Comparison of ENCODE assay signal across 8 cellular contexts in the genomic region with DNA sequence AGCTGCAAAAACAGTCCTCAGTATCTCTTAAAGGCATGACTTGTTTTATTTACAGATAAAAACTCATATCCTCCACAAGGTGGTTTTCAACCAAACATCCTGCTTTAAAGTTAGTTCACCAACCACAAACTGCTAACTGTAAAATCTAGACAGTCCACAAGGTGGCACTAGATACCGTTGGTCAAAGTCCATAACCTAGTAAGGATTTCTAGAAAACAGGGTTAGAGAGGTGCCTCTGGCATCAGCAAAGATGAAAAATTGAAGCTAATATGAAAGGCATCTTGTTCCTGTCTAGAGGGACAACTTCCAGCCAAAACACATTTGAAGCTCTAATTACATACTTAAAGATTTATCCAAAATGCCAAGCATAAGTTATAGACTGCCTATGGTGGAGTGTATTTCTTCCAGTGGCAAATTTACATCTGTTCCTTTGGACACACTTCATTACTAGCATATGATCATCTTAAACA. TPM values are rescaled to one million over a fixed set of nuclear protein-coding genes. Genes with fewer than 3 reads are reported as not detected.
DNase-seq lines count a peak whose midpoint lies in the region; ATAC-seq and TF ChIP-seq lines count a peak whose summit lies in the region.

No MANE protein-coding gene starts in this region.

- DNase-seq in NCI-H524 (lab: John Stamatoyannopoulos, UW) (peak; percentile 47 to 78), NCI-H524 treated with DMSO at 0.1 percent for 48 hours (lab: John Stamatoyannopoulos, UW) (no peak), GM23338 (ENCODE audit: low spot score) (peak; percentile 88), KG1 (lab: John Stamatoyannopoulos, UW) (peak; percentile 77), OCI-LY7 (ENCODE audit: low spot score) (peak; percentile 86), globus pallidus (ENCODE audit: low spot score) (peak; percentile 55), psoas muscle (no peak)
- peak; percentile 62 for DNase-seq in activated T-helper 2 cell treated with anti-CD3 and anti-CD28 coated beads, Interferon-gamma antibody, Interleukin-2, Interleukin-4, amounts not matched to agents 10 μg/mL and 5 μg/mL and 100 μg/mL, durations not matched to agents 14 hours and 24 hours and 36 hours (ENCODE audit: low spot score)

- 0 to 3% (median 2%) methylated on average over 1 of the region's 1 CpG for WGBS in psoas muscle, 3 donors

- H2AFZ ChIP-seq in GM23338 (no peak overlapping the region), OCI-LY7 (ENCODE audit: low read length) (no peak overlapping the region; the same call in 1 of the 2 replicates)

- H3K79me2 ChIP-seq in GM23338 (replicated peaks; ENCODE audit: insufficient read depth) (no peaks in the 10 kb centered on the region), OCI-LY7 (ENCODE audit: insufficient read depth, low read depth, low read length) (no peaks in the 10 kb centered on the region)

- POLR2A ChIA-PET in OCI-LY7 (lab: Charles Lee) = interaction anchor here (0.5 to 1.0 kb wide), 7 partner anchors 34 to 636 kb away, joined by 3 to 5 read pairs (median 4); no protein-coding TSS in a partner anchor

- H3K4me2 ChIP-seq in GM23338 (no peak overlapping the region), OCI-LY7 (ENCODE audit: low read length) (no peak overlapping the region)

- H3K9me3 ChIP-seq in OCI-LY7 (ENCODE audit: low read length) (no peaks in the 10 kb centered on the region), psoas muscle (no peaks in the 10 kb centered on the region)

- H3K36me3 Mint-ChIP-seq in GM23338 (ENCODE audit: low read depth) = no peaks in the 10 kb centered on the region
- H3K36me3 Mint-ChIP-seq in activated T-helper 2 cell treated with anti-CD3 and anti-CD28 coated beads, Interferon-gamma antibody, Interleukin-2, Interleukin-4, amounts not matched to agents 10 μg/mL and 5 μg/mL and 100 μg/mL, durations not matched to agents 14 hours and 24 hours and 36 hours (ENCODE audit: low read depth) = peaks cover 11% of the 10 kb centered on the region

- H3K9me3 Mint-ChIP-seq in GM23338 = no peaks in the 10 kb centered on the region
- no peaks in the 10 kb centered on the region for H3K9me3 Mint-ChIP-seq in activated T-helper 2 cell treated with anti-CD3 and anti-CD28 coated beads, Interferon-gamma antibody, Interleukin-2, Interleukin-4, amounts not matched to agents 10 μg/mL and 5 μg/mL and 100 μg/mL, durations not matched to agents 14 hours and 24 hours and 36 hours

- no peak overlapping the region for H3K27ac ChIP-seq in GM23338 (ENCODE audit: low read depth)
- H3K27ac ChIP-seq in OCI-LY7 (ENCODE audit: low read depth, low read length, poor library complexity, severe bottlenecking) = no peak overlapping the region
- H3K27ac ChIP-seq in psoas muscle = no peak overlapping the region

- no peak overlapping the region for H3K4me3 Mint-ChIP-seq in GM23338
- no peak overlapping the region for H3K4me3 Mint-ChIP-seq in activated T-helper 2 cell treated with anti-CD3 and anti-CD28 coated beads, Interferon-gamma antibody, Interleukin-2, Interleukin-4, amounts not matched to agents 10 μg/mL and 5 μg/mL and 100 μg/mL, durations not matched to agents 14 hours and 24 hours and 36 hours (ENCODE audit: low read depth)

- no peaks in the 10 kb centered on the region for H3K36me3 ChIP-seq in GM23338 (ENCODE audit: insufficient read depth)
- no peaks in the 10 kb centered on the region for H3K36me3 ChIP-seq in OCI-LY7 (ENCODE audit: insufficient read depth, low read length)
- no peaks in the 10 kb centered on the region for H3K36me3 ChIP-seq in psoas muscle (ENCODE audit: insufficient read depth in 1 of 2, low read depth in 1 of 2)

- no peak overlapping the region for H3K27ac Mint-ChIP-seq in GM23338
- peak overlapping the region; percentile 2 for H3K27ac Mint-ChIP-seq in activated T-helper 2 cell treated with anti-CD3 and anti-CD28 coated beads, Interferon-gamma antibody, Interleukin-2, Interleukin-4, amounts not matched to agents 10 μg/mL and 5 μg/mL and 100 μg/mL, durations not matched to agents 14 hours and 24 hours and 36 hours

- H3K9me2 ChIP-seq in GM23338 (ENCODE audit: insufficient read depth) = no peaks in the 10 kb centered on the region
- H3K9me2 ChIP-seq in OCI-LY7 (ENCODE audit: insufficient read depth, low read length) = no peaks in the 10 kb centered on the region

- CTCF ChIA-PET in OCI-LY7 (lab: Charles Lee; ENCODE audit: unreplicated experiment) = interaction anchor here (1.1 kb wide), 2 partner anchors 67 to 306 kb away, joined by 3 to 8 read pairs; no protein-coding TSS in a partner anchor

- no peaks in the 10 kb centered on the region for H3K4me1 ChIP-seq in GM23338 (ENCODE audit: insufficient read depth)
- H3K4me1 ChIP-seq in OCI-LY7 (ENCODE audit: insufficient read depth, low read length, poor library complexity, severe bottlenecking) = peaks cover 41% of the 10 kb centered on the region
- no peaks in the 10 kb centered on the region for H3K4me1 ChIP-seq in psoas muscle

- ATAC-seq in GM23338 = peak; percentile 74
- ATAC-seq in psoas muscle = peak; percentile 61 to 87 (median 80)

- no peak overlapping the region for H3K4me3 ChIP-seq in GM23338
- no peak overlapping the region for H3K4me3 ChIP-seq in OCI-LY7 (ENCODE audit: low read depth, low read length, poor library complexity, severe bottlenecking)
- H3K4me3 ChIP-seq in psoas muscle = no peak overlapping the region

- no peaks in the 10 kb centered on the region for H3F3A ChIP-seq in GM23338 (replicated peaks; ENCODE audit: low read depth)

- BruUV-seq in OCI-LY7 (replicated peaks; lab: Mats Ljungman, UMichigan) = no TSS peak

- intact Hi-C loops in OCI-LY7 (cut with micrococcal nuclease; ENCODE audit: unreplicated experiment) (loop anchor here (1.0 to 2.0 kb wide), 6 partner anchors 53 to 543 kb away; no protein-coding TSS in a partner anchor), psoas muscle (cut with DNase I) (loop anchor here (2.0 to 10.0 kb wide), 4 partner anchors 132 to 549 kb away; a partner anchor contains a TSS)
- intact Hi-C loops in activated T-helper 2 cell treated with anti-CD3 and anti-CD28 coated beads, Interferon-gamma antibody, Interleukin-2, Interleukin-4, amounts not matched to agents 10 μg/mL and 5 μg/mL and 100 μg/mL, durations not matched to agents 14 hours and 24 hours and 36 hours (cut with micrococcal nuclease) = loop anchor here (1.0 to 2.0 kb wide), 5 partner anchors 15 to 543 kb away; a partner anchor contains a TSS

- peaks cover 17% of the 10 kb centered on the region for H3K4me1 Mint-ChIP-seq in GM23338
- peaks cover 35% of the 10 kb centered on the region for H3K4me1 Mint-ChIP-seq in activated T-helper 2 cell treated with anti-CD3 and anti-CD28 coated beads, Interferon-gamma antibody, Interleukin-2, Interleukin-4, amounts not matched to agents 10 μg/mL and 5 μg/mL and 100 μg/mL, durations not matched to agents 14 hours and 24 hours and 36 hours (ENCODE audit: low read depth)

- TF ChIP-seq CTCF in GM23338 (conservative IDR thresholded peaks at IDR 0.05; ENCODE audit: low read depth in 2 of 2) = peak; percentile 88 to 97
- TF ChIP-seq CTCF in OCI-LY7 (conservative IDR thresholded peaks at IDR 0.05; ENCODE audit: low read length) = peak; percentile 97
- TF ChIP-seq CTCF in psoas muscle (IDR thresholded peaks at IDR 0.05) = peak; percentile 87

- H3K27me3 ChIP-seq in GM23338 (ENCODE audit: insufficient read depth) (no peaks in the 10 kb centered on the region), psoas muscle (ENCODE audit: insufficient read depth in 3 of 3, low read length in 2 of 3) (no peaks in the 10 kb centered on the region)

- H4K20me1 ChIP-seq in GM23338 (replicated peaks; ENCODE audit: insufficient read depth) (no peaks in the 10 kb centered on the region), OCI-LY7 (ENCODE audit: insufficient read depth, low read length) (no peaks in the 10 kb centered on the region)

- H3K27me3 Mint-ChIP-seq in GM23338 (ENCODE audit: insufficient read depth, low read depth, poor library complexity) = no peaks in the 10 kb centered on the region
- H3K27me3 Mint-ChIP-seq in activated T-helper 2 cell treated with anti-CD3 and anti-CD28 coated beads, Interferon-gamma antibody, Interleukin-2, Interleukin-4, amounts not matched to agents 10 μg/mL and 5 μg/mL and 100 μg/mL, durations not matched to agents 14 hours and 24 hours and 36 hours (ENCODE audit: low read depth) = peaks cover 17% of the 10 kb centered on the region

TF ChIP-seq in GM23338, 12 proteins besides CTCF, POLR2A, EP300 and RAD21 (continues in another document):
- TF ChIP-seq, protein P1, sequence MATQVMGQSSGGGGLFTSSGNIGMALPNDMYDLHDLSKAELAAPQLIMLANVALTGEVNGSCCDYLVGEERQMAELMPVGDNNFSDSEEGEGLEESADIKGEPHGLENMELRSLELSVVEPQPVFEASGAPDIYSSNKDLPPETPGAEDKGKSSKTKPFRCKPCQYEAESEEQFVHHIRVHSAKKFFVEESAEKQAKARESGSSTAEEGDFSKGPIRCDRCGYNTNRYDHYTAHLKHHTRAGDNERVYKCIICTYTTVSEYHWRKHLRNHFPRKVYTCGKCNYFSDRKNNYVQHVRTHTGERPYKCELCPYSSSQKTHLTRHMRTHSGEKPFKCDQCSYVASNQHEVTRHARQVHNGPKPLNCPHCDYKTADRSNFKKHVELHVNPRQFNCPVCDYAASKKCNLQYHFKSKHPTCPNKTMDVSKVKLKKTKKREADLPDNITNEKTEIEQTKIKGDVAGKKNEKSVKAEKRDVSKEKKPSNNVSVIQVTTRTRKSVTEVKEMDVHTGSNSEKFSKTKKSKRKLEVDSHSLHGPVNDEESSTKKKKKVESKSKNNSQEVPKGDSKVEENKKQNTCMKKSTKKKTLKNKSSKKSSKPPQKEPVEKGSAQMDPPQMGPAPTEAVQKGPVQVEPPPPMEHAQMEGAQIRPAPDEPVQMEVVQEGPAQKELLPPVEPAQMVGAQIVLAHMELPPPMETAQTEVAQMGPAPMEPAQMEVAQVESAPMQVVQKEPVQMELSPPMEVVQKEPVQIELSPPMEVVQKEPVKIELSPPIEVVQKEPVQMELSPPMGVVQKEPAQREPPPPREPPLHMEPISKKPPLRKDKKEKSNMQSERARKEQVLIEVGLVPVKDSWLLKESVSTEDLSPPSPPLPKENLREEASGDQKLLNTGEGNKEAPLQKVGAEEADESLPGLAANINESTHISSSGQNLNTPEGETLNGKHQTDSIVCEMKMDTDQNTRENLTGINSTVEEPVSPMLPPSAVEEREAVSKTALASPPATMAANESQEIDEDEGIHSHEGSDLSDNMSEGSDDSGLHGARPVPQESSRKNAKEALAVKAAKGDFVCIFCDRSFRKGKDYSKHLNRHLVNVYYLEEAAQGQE (IDR thresholded peaks at IDR 0.05; ENCODE audit: unreplicated experiment) = no peak

RNA-seq across cellular contexts. Expression of a gene that starts 56.0 kb away (rescaled TPM):
- 16.3 and 17.3 TPM in 2 replicates for total RNA-seq in GM23338 (2014; rRNA removed; shearing (Covaris generic))
- polyA plus RNA-seq in GM23338 (2016; fragmentation: Nextera tagmentation; extraction: Ambion mirVana) = 10.0 and 10.6 TPM in 2 replicates
- total RNA-seq in OCI-LY7 (2014; rRNA removed; shearing (Covaris generic)) = 3.7 TPM in 2 replicates
- total RNA-seq in OCI-LY7 (2022) = 11.3 and 12.9 TPM in 2 replicates
- 8.9 and 10.6 TPM in 2 replicates for total RNA-seq in activated T-helper 2 cell treated with anti-CD3 and anti-CD28 coated beads, Interferon-gamma antibody, Interleukin-2, Interleukin-4, amounts not matched to agents 10 μg/mL and 5 μg/mL and 100 μg/mL, durations not matched to agents 14 hours and 24 hours and 36 hours
- total RNA-seq in psoas muscle = 10 to 100 TPM in 2 of 4 donors, 1 to 10 TPM in 2; 6.7 to 12.7 (median 9.1) TPM
- polyA plus RNA-seq in psoas muscle = 1 to 10 TPM; 2.0 to 4.7 (median 3.1) TPM

Comparison
In these comparisons a context has a peak if more than half of its experiments do, and no peak if none do; other contexts are left out.
1. DNase-seq: peak in NCI-H524 (2 of 2), GM23338 (single experiment), KG1 (single experiment), OCI-LY7 (single experiment), activated T-helper 2 cell treated with anti-CD3 and anti-CD28 coated beads, Interferon-gamma antibody, Interleukin-2, Interleukin-4, amounts not matched to agents 10 μg/mL and 5 μg/mL and 100 μg/mL, durations not matched to agents 14 hours and 24 hours and 36 hours (single experiment) and globus pallidus (single experiment); none in NCI-H524 treated with DMSO at 0.1 percent for 48 hours (single experiment) and psoas muscle (0 of 2).
2. Peak in every context shown above with its lines, with median percentiles within 50 percentile points of each other: CTCF ChIP-seq.